Comparison of ENCODE assay signal across 9 cellular contexts in the genomic region with DNA sequence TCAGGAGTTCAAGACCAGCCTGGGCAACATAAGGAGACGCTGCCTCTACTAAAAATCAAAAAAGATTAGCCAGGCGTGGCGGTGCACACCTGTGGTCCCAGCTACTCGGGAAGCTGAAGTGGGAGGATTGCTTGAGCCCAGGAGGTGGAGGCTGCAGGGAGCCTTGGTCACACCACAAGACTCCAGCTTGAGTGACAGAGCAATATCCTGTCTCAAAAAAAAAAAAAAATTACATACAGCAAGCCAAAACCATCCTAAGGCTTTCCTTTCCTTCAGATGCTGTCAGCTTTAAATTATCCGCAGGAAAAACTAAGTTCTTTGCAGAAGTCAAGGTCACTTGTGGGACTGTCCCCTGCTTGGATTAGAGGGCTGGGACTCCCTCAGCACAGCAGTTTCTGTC. TPM values are rescaled to one million over a fixed set of nuclear protein-coding genes. Genes with fewer than 3 reads are reported as not detected.
DNase-seq lines count a peak whose midpoint lies in the region; ATAC-seq and TF ChIP-seq lines count a peak whose summit lies in the region.
"Had no signal": no experiment of that assay in that cellular context is flagged by ENCODE, and none has a peak within 500 bp of the region (broad histone marks: within the 10 kb centered on the region; RNA-seq: fewer than 3 reads in every experiment).

No MANE protein-coding gene starts in this region.

- H3K27ac ChIP-seq in SJSA1 (no peak overlapping the region), esophagus muscularis mucosa (replicated peaks in 1 of 4) (peak overlapping the region; percentile 90 to 98 (median 96)), rectal smooth muscle tissue (ENCODE audit: low read depth, low read length) (no peak overlapping the region)

- WGBS in esophagus muscularis mucosa, result 68% methylated on average over 5 of the region's 5 CpGs

- no peak overlapping the region for H3K9ac ChIP-seq in rectal smooth muscle tissue (ENCODE audit: low read length)

- TF ChIP-seq EP300 in esophagus muscularis mucosa (IDR thresholded peaks at IDR 0.05), result no peak

- H3K4me3 ChIP-seq in GM12865 (ENCODE audit: low read depth, low read length) (peak overlapping the region; percentile 71), SJSA1 (peak overlapping the region; percentile 71), esophagus muscularis mucosa (peak overlapping the region; percentile 84 to 93 (median 85)), rectal smooth muscle tissue (ENCODE audit: low read length) (peak overlapping the region; percentile 90)

- H3K27me3 ChIP-seq in SJSA1 (replicated peaks) (no peaks in the 10 kb centered on the region), esophagus muscularis mucosa (no peaks in the 10 kb centered on the region), rectal smooth muscle tissue (ENCODE audit: control insufficient read depth, insufficient read depth, low read length) (no peaks in the 10 kb centered on the region)

- TF ChIP-seq CTCF in GM12865 (IDR thresholded peaks at IDR 0.05; ENCODE audit: insufficient read depth, low read depth, low read length, missing control alignments) (no peak), esophagus muscularis mucosa (IDR thresholded peaks at IDR 0.05) (no peak)

- no peaks in the 10 kb centered on the region for H3K9me3 ChIP-seq in SJSA1 (replicated peaks)
- H3K9me3 ChIP-seq in esophagus muscularis mucosa, result no peaks in the 10 kb centered on the region

- peaks cover 43% of the 10 kb centered on the region for H3K36me3 ChIP-seq in SJSA1
- H3K36me3 ChIP-seq in esophagus muscularis mucosa, result peaks cover 0 to 16% (median 13%) of the 10 kb centered on the region in 4 donors
- no peaks in the 10 kb centered on the region for H3K36me3 ChIP-seq in rectal smooth muscle tissue (ENCODE audit: control insufficient read depth, insufficient read depth, low read length)

- no peak for TF ChIP-seq POLR2A in esophagus muscularis mucosa (IDR thresholded peaks at IDR 0.05; ENCODE audit: low read depth)

- intact Hi-C loops in esophagus muscularis mucosa (cut with DNase I), result no loop called here

- DNase-seq in GM12865 (ENCODE audit: low read depth) (peak; percentile 8), SJSA1 (ENCODE audit: low read depth in 1 of 2, low spot score in 2 of 2) (no peak), esophagus muscularis mucosa (ENCODE audit: extremely low spot score) (no peak), kidney glomerular epithelial cell (lab: John Stamatoyannopoulos, UW) (no peak)
- DNase-seq in stimulated activated CD4-positive, alpha-beta T cell treated with anti-CD3 and anti-CD28 coated beads, Interleukin-2, amount 100 ng/mL, for 48 hours, result no peak
- DNase-seq in NK-92 treated with Interleukin-12 subunit alpha and Interleukin-12 subunit beta, amount 100 ng/mL, for 24 hours (lab: John Stamatoyannopoulos, UW), result no peak

- H3K4me1 ChIP-seq in SJSA1 (replicated peaks) (peaks cover 10% of the 10 kb centered on the region), esophagus muscularis mucosa (peaks cover 58 to 84% (median 72%) of the 10 kb centered on the region in 4 donors), rectal smooth muscle tissue (ENCODE audit: control insufficient read depth, insufficient read depth, low read length) (peaks cover 22% of the 10 kb centered on the region)

- no peak for ATAC-seq in HG02885 (IDR thresholded peaks at IDR 0.05; ENCODE audit: poor library complexity, unreplicated experiment)

RNA-seq across cellular contexts. Expression of a gene that starts 1.3 kb away (rescaled TPM):
- 65.7 and 109 TPM in 2 replicates for total RNA-seq in SJSA1 (2014; rRNA removed; shearing (Covaris generic))
- 100 to 1,000 TPM in 3 of 4 donors, 10 to 100 TPM in 1; 91.8 to 155 (median 111) TPM for total RNA-seq in esophagus muscularis mucosa

RNA-seq across cellular contexts. Expression of a gene that starts 17.0 kb away (rescaled TPM):
- 100 and 161 TPM in 2 replicates for total RNA-seq in SJSA1 (2014; rRNA removed; shearing (Covaris generic))
- 10 to 100 TPM; 48.8 to 61.5 (median 50.3) TPM for total RNA-seq in esophagus muscularis mucosa

RNA-seq across cellular contexts. Expression of a gene that starts 32.1 kb away (rescaled TPM):
- total RNA-seq in SJSA1 (2014; rRNA removed; shearing (Covaris generic)), result 7.9 and 13.4 TPM in 2 replicates
- total RNA-seq in esophagus muscularis mucosa, result 10 to 100 TPM; 12.4 to 22.8 (median 15.7) TPM

RNA-seq across cellular contexts. Expression of a gene that starts 35.0 kb away (rescaled TPM):
- 6.9 and 15.9 TPM in 2 replicates for total RNA-seq in SJSA1 (2014; rRNA removed; shearing (Covaris generic))
- 10 to 100 TPM; 14.1 to 34.5 (median 24.4) TPM for total RNA-seq in esophagus muscularis mucosa

RNA-seq across cellular contexts. Expression of a gene that starts 39.9 kb away (rescaled TPM):
- 1.4 TPM in 1 of 2 replicates, not detected in the other for total RNA-seq in SJSA1 (2014; rRNA removed; shearing (Covaris generic))
- total RNA-seq in esophagus muscularis mucosa, result not detected
- total RNA-seq: temporal lobe had no signal

Comparison
In these comparisons a context has a peak if more than half of its experiments do, and no peak if none do; other contexts are left out.
1. H3K27ac ChIP-seq: peak in esophagus muscularis mucosa (4 of 4); none in SJSA1 (single experiment) and rectal smooth muscle tissue (single experiment).
2. Peak in every context shown above with its lines, with median percentiles within 50 percentile points of each other: H3K4me3 ChIP-seq.